8 cellular contexts compared by ENCODE assay signal in the genomic region with DNA sequence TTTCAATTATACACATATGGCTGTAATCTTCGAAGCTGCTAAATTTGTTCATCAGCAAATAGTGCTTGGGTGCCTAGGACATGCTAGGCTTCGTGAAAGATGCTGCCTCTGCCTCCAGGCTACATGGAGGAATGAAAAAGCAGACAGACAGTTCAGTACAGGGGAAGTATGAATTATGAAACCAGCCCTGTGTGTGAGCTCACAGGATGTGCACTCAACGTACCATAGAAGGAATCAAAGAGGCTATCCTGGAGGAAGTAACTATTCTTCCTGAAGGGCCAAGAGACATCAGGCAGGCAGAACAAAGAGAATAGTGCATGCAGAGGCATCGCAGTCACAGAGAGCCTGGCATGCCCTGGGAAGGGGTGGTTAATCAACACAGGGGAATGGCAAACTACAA.
DNase-seq lines count a peak whose midpoint lies in the region; ATAC-seq and TF ChIP-seq lines count a peak whose summit lies in the region.

No MANE protein-coding gene starts in this region.

- DNase-seq in GM12865 (ENCODE audit: low read depth), result peak; percentile 62
- peak; percentile 66 for DNase-seq in SKM-1 (lab: John Stamatoyannopoulos, UW; ENCODE audit: unreplicated experiment)
- peak; percentile 76 to 86 for DNase-seq in lung microvascular endothelial cell (ENCODE audit: low read depth in 2 of 2)
- no peak for DNase-seq in effector CD8-positive, alpha-beta T cell (lab: John Stamatoyannopoulos, UW)
- no peak for DNase-seq in SHP77 treated with DMSO at 0.1 percent for 48 hours (lab: John Stamatoyannopoulos, UW)
- no peak for DNase-seq in occipital lobe (lab: John Stamatoyannopoulos, UW)
- DNase-seq in middle frontal gyrus (ENCODE audit: extremely low spot score, low spot score), result no peak

- peak; percentile 58 for ATAC-seq in GM21786 (IDR thresholded peaks at IDR 0.05; ENCODE audit: unreplicated experiment)

- no peak for TF ChIP-seq CTCF in GM12865 (IDR thresholded peaks at IDR 0.05; ENCODE audit: insufficient read depth, low read depth, low read length, missing control alignments)

- H3K4me3 ChIP-seq in GM12865 (ENCODE audit: low read depth, low read length), result no peak overlapping the region

Comparison
In these comparisons a context has a peak if more than half of its experiments do, and no peak if none do; other contexts are left out.
1. DNase-seq: peak in GM12865 (single experiment), SKM-1 (single experiment) and lung microvascular endothelial cell (2 of 2); none in effector CD8-positive, alpha-beta T cell (single experiment), SHP77 treated with DMSO at 0.1 percent for 48 hours (single experiment), occipital lobe (single experiment) and middle frontal gyrus (single experiment).